In the genomic region with DNA sequence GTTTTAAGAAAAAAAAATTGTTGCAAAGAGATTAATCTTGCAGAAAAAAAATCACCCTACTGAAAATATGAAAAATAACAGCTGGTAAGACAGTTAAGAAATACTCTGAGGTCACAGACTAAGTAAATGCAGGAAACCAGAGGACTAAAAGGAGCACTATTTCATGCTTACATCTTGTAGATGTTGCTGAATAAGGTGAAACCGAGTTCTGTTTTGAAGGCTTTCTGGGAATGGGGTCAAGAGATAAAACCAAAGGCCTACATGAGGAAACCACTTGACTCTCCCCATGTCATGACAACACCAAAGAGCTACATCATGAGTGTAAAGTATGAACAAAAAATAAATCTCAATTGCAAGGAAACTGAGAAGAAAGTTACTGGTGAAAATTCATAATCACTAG, we compare ENCODE assay signal across 16 cellular contexts.
A peak's percentile ranks its signal among the peaks of the same experiment; 100 is the strongest.
DNase-seq lines count a peak whose midpoint lies in the region; ATAC-seq and TF ChIP-seq lines count a peak whose summit lies in the region.
"Had no signal": no experiment of that assay in that cellular context is flagged by ENCODE, and none has a peak within 500 bp of the region (broad histone marks: within the 10 kb centered on the region; RNA-seq: fewer than 3 reads in every experiment).

No MANE protein-coding gene starts in this region.

- H3K4me2 ChIP-seq in KMS-11 (peak overlapping the region; percentile 42; the same call in 1 of the 2 replicates), neural progenitor cell (no peak overlapping the region)
- H3K4me2 ChIP-seq: GM23338 had no signal

- no peaks in the 10 kb centered on the region for H3K27me3 Mint-ChIP-seq in neural progenitor cell (ENCODE audit: insufficient read depth, low read depth)
- H3K27me3 Mint-ChIP-seq: CD4-positive, alpha-beta memory T cell had no signal

- H3K9me3 Mint-ChIP-seq in neural progenitor cell, result peaks cover 9% of the 10 kb centered on the region

- H3F3A ChIP-seq in neural progenitor cell (ENCODE audit: low read depth), result no peaks in the 10 kb centered on the region

- no peak overlapping the region for H3K9ac ChIP-seq in KMS-11
- no peak overlapping the region for H3K9ac ChIP-seq in neural progenitor cell

- H3K27ac ChIP-seq in KMS-11 (peak overlapping the region; percentile 25; the same call in 1 of the 2 replicates), neural progenitor cell (no peak overlapping the region)

- H3K27ac Mint-ChIP-seq in neural progenitor cell, result no peak overlapping the region
- H3K27ac Mint-ChIP-seq: CD4-positive, alpha-beta memory T cell; GM23338; H9; HFFc6 had no signal

- H3K4me3 ChIP-seq in KMS-11 (IDR thresholded peaks at IDR 0.05; ENCODE audit: insufficient read depth, low read depth, low read length), result no peak overlapping the region
- H3K4me3 ChIP-seq in neural progenitor cell, result no peak overlapping the region
- H3K4me3 ChIP-seq: GM12878, GM23338 had no signal

- H3K79me2 ChIP-seq in KMS-11 (ENCODE audit: insufficient read depth, low read depth), result no peaks in the 10 kb centered on the region
- H3K79me2 ChIP-seq in neural progenitor cell (ENCODE audit: low read depth), result no peaks in the 10 kb centered on the region

- peaks cover 3% of the 10 kb centered on the region for H3K4me1 Mint-ChIP-seq in neural progenitor cell
- H3K4me1 Mint-ChIP-seq: CD4-positive, alpha-beta memory T cell had no signal

- H3K36me3 Mint-ChIP-seq in neural progenitor cell, result no peaks in the 10 kb centered on the region
- H3K36me3 Mint-ChIP-seq: CD4-positive, alpha-beta memory T cell had no signal

- H2AFZ ChIP-seq in KMS-11 (ENCODE audit: low read depth) (no peak overlapping the region), neural progenitor cell (replicated peaks) (peak overlapping the region; percentile 19)
- H2AFZ ChIP-seq: GM23338 had no signal

- H3K4me1 ChIP-seq in KMS-11 (ENCODE audit: low read depth, poor library complexity, severe bottlenecking) (peaks cover 28% of the 10 kb centered on the region), neural progenitor cell (no peaks in the 10 kb centered on the region)
- H3K4me1 ChIP-seq: Caco-2 had no signal

- H3K9me3 ChIP-seq in neural progenitor cell (ENCODE audit: low read depth), result no peaks in the 10 kb centered on the region
- H3K9me3 ChIP-seq: Caco-2 had no signal

- DNase-seq in OCI-M1 (lab: John Stamatoyannopoulos, UW) (peak; percentile 30), neural progenitor cell (ENCODE audit: low spot score) (no peak), ureter (ENCODE audit: low spot score) (no peak), NCI-H128 (lab: John Stamatoyannopoulos, UW; ENCODE audit: unreplicated experiment) (no peak)
- DNase-seq: C1 segment of cervical spinal cord; Caco-2; CD4-positive, alpha-beta memory T cell; DMS153; EL; GDM1; H9; HFFc6 had no signal

- H3K27me3 ChIP-seq in KMS-11 (ENCODE audit: insufficient read depth, low read depth) (no peaks in the 10 kb centered on the region), neural progenitor cell (no peaks in the 10 kb centered on the region)

- TF ChIP-seq CTCF in KMS-11 (conservative IDR thresholded peaks at IDR 0.05; ENCODE audit: low read depth, low read length) (no peak), neural progenitor cell (IDR thresholded peaks at IDR 0.05) (no peak)

- no peak overlapping the region for H3K4me3 Mint-ChIP-seq in neural progenitor cell
- H3K4me3 Mint-ChIP-seq: CD4-positive, alpha-beta memory T cell; GM23338; H9; HFFc6 had no signal

- H4K20me1 ChIP-seq in KMS-11 (ENCODE audit: insufficient read depth), result no peaks in the 10 kb centered on the region
- H4K20me1 ChIP-seq in neural progenitor cell (ENCODE audit: low read depth), result no peaks in the 10 kb centered on the region

- H3K36me3 ChIP-seq in KMS-11 (ENCODE audit: insufficient read depth) (no peaks in the 10 kb centered on the region), neural progenitor cell (no peaks in the 10 kb centered on the region)

- no peak for ATAC-seq in HG03432 (IDR thresholded peaks at IDR 0.05; ENCODE audit: unreplicated experiment)
- ATAC-seq: GM12878, GM23338 had no signal
